In genomic region chr2:119545076-119545475, GRCh38 we compare ENCODE assay signal across 12 cellular contexts. TPM values are rescaled to one million over a fixed set of nuclear protein-coding genes. Genes with fewer than 3 reads are reported as not detected.
DNase-seq lines count a peak whose midpoint lies in the region; ATAC-seq, FAIRE-seq and TF ChIP-seq lines count a peak whose summit lies in the region.
"Had no signal": no experiment of that assay in that cellular context is flagged by ENCODE, and none has a peak within 500 bp of the region (broad histone marks: within the 10 kb centered on the region; RNA-seq: fewer than 3 reads in every experiment).

No MANE protein-coding gene starts in this region.

- no peaks in the 10 kb centered on the region for H3K9me3 ChIP-seq in A549

- peaks cover 2% of the 10 kb centered on the region for H3K27me3 Mint-ChIP-seq in endothelial cell (ENCODE audit: unreplicated experiment)
- peaks cover 40 to 65% (median 60%) of the 10 kb centered on the region in 5 donors for H3K27me3 Mint-ChIP-seq in naive thymus-derived CD8-positive, alpha-beta T cell

- 65% methylated on average over 8 of the region's 8 CpGs for WGBS in A549 (ENCODE audit: missing lambda C conversion rate)

- POLR2A ChIA-PET in A549 (lab: Yijun Ruan, JAX) = no interaction called here
- POLR2A ChIA-PET in naive thymus-derived CD8-positive, alpha-beta T cell (lab: Charles Lee) = no interaction called here

- H3K4me3 ChIP-seq in A549 (peak overlapping the region; percentile 61; the same call in 1 of the 3 replicates), H7 (ENCODE audit: insufficient read depth, low read depth, low read length) (peak overlapping the region; percentile 68)

- CTCF ChIA-PET in A549 (lab: Yijun Ruan, JAX) = no interaction called here

- H3K9me3 Mint-ChIP-seq in endothelial cell (ENCODE audit: unreplicated experiment) = no peaks in the 10 kb centered on the region
- peaks cover 0 to 11% (median 0%) of the 10 kb centered on the region in 9 donors for H3K9me3 Mint-ChIP-seq in naive thymus-derived CD8-positive, alpha-beta T cell

- DNase-seq in A549 (ENCODE audit: low read depth in 1 of 2, low spot score in 1 of 2) (no peak), H7 (no peak), endothelial cell (ENCODE audit: low spot score) (no peak), DMS153 treated with DMSO at 0.1 percent for 48 hours (lab: John Stamatoyannopoulos, UW; ENCODE audit: unreplicated experiment) (no peak), NCI-H1930 (lab: John Stamatoyannopoulos, UW) (no peak)
- no peak for DNase-seq in naive thymus-derived CD8-positive, alpha-beta T cell
- no peak for DNase-seq in stimulated activated CD8-positive, alpha-beta memory T cell treated with anti-CD3 and anti-CD28 coated beads, Interleukin-4, amount 100 ng/mL, for 48 hours
- DNase-seq: activated CD8-positive, alpha-beta memory T cell treated with anti-CD3 and anti-CD28 coated beads for 24 hours; COR-L47; HCEC 1CT had no signal

- no peak overlapping the region for H3K27ac ChIP-seq in A549

- no peak for TF ChIP-seq CTCF in A549 (IDR thresholded peaks at IDR 0.05)
- no peak for TF ChIP-seq CTCF in endothelial cell (IDR thresholded peaks at IDR 0.05; ENCODE audit: unreplicated experiment)

- ATAC-seq in A549 (no peak), HG02571 (IDR thresholded peaks at IDR 0.05; ENCODE audit: unreplicated experiment) (no peak)
- no peak for ATAC-seq in naive thymus-derived CD8-positive, alpha-beta T cell

- peak overlapping the region; percentile 84 for H3K4me3 Mint-ChIP-seq in endothelial cell (ENCODE audit: unreplicated experiment)
- H3K4me3 Mint-ChIP-seq in naive thymus-derived CD8-positive, alpha-beta T cell = peak overlapping the region in 8 of 10 donors; percentile 20 to 70 (median 50)

- peak overlapping the region; percentile 96 for H3K4me2 ChIP-seq in A549

- no peak for TF ChIP-seq RAD21 in A549 (conservative IDR thresholded peaks at IDR 0.05 in 1 of 2, IDR thresholded peaks at IDR 0.05 in 1 of 2)

- no peak for TF ChIP-seq POLR2A in A549 (IDR thresholded peaks at IDR 0.05; ENCODE audit: low read length)

- TF ChIP-seq EP300 in A549 (IDR thresholded peaks at IDR 0.05) = no peak

- peaks cover 11% of the 10 kb centered on the region for H3K27me3 ChIP-seq in H7 (ENCODE audit: control insufficient read depth, insufficient read depth, low read length)

- H3K4me1 ChIP-seq in A549 = peaks cover 9% of the 10 kb centered on the region

- H3K36me3 Mint-ChIP-seq in endothelial cell (ENCODE audit: low read depth, unreplicated experiment) = no peaks in the 10 kb centered on the region
- H3K36me3 Mint-ChIP-seq in naive thymus-derived CD8-positive, alpha-beta T cell = peaks cover 0 to 4% (median 0%) of the 10 kb centered on the region in 3 donors

- peaks cover 9% of the 10 kb centered on the region for H3K4me1 Mint-ChIP-seq in endothelial cell (ENCODE audit: unreplicated experiment)
- H3K4me1 Mint-ChIP-seq in naive thymus-derived CD8-positive, alpha-beta T cell = peaks cover 2 to 13% (median 7%) of the 10 kb centered on the region in 4 donors

- H3K27ac Mint-ChIP-seq in endothelial cell (ENCODE audit: unreplicated experiment) = peak overlapping the region; percentile 74
- H3K27ac Mint-ChIP-seq in naive thymus-derived CD8-positive, alpha-beta T cell = no peak overlapping the region

- no peak for FAIRE-seq in A549 (lab: Jason Lieb, UNC)

- no peaks in the 10 kb centered on the region for H3K36me3 ChIP-seq in H7 (replicated peaks; ENCODE audit: control insufficient read depth, insufficient read depth, low read length)

TF ChIP-seq in A549, 52 proteins besides CTCF, POLR2A, EP300 and RAD21:
- TF ChIP-seq CBX2 (IDR thresholded peaks at IDR 0.05; ENCODE audit: borderline replicate concordance, low read depth) (no peak), CEBPB (IDR thresholded peaks at IDR 0.05) (peak; percentile 24 to 28; a peak in 2 of 4 replicates), ZSCAN20 (CRISPR knock-in tag; IDR thresholded peaks at IDR 0.05) (no peak), HOXA7 (CRISPR knock-in tag; IDR thresholded peaks at IDR 0.05) (no peak)

RNA-seq across cellular contexts. Expression of gene CFAP221, which starts 0.8 kb away (rescaled TPM):
- 0.17 and 0.22 TPM in 2 replicates for polyA plus RNA-seq in A549 (2011; rRNA removed)
- 0.13 and 0.26 TPM in 2 replicates for polyA plus RNA-seq in A549 (2012; cell fraction: cytosol; rRNA removed)
- polyA plus RNA-seq in A549 (2012; cell fraction: nucleus; rRNA removed) = not detected in 2 replicates
- 0.16 to 0.30 TPM (median 0.24 TPM) in 3 replicates for polyA plus RNA-seq in A549 (2017; fragmentation: RNase III; extraction: RNeasy Plus Mini Kit Qiagen cat#74134 plus additional on column Dnase treatment)
- polyA minus RNA-seq in A549 (2011; rRNA and poly(A)+ RNA removed) = not detected in 2 replicates
- total RNA-seq in H7 (2014; rRNA removed; shearing (Covaris generic)) = 0.07 and 0.37 TPM in 2 replicates
- 1.1 TPM for total RNA-seq in endothelial cell (ENCODE audit: unreplicated experiment)
- not detected for total RNA-seq in naive thymus-derived CD8-positive, alpha-beta T cell
- polyA plus RNA-seq in naive thymus-derived CD8-positive, alpha-beta T cell = not detected

RNA-seq across cellular contexts. Expression of gene SCTR, which starts 20.8 kb away (rescaled TPM):
- polyA plus RNA-seq in A549 (2011; rRNA removed) (not detected in 2 replicates), A549 (2017; fragmentation: RNase III; extraction: RNeasy Plus Mini Kit Qiagen cat#74134 plus additional on column Dnase treatment) (not detected in 3 replicates)
- not detected in 2 replicates for polyA plus RNA-seq in A549 (2012; cell fraction: cytosol; rRNA removed)
- polyA plus RNA-seq in A549 (2012; cell fraction: nucleus; rRNA removed) = not detected in 2 replicates
- not detected in 2 replicates for polyA minus RNA-seq in A549 (2011; rRNA and poly(A)+ RNA removed)
- total RNA-seq in H7 (2014; rRNA removed; shearing (Covaris generic)) = not detected in 2 replicates
- not detected for total RNA-seq in endothelial cell (ENCODE audit: unreplicated experiment)
- not detected for total RNA-seq in naive thymus-derived CD8-positive, alpha-beta T cell
- polyA plus RNA-seq in naive thymus-derived CD8-positive, alpha-beta T cell = not detected
- total RNA-seq: subcutaneous adipose tissue had no signal
